11 cellular contexts compared by ENCODE assay signal in the genomic region with DNA sequence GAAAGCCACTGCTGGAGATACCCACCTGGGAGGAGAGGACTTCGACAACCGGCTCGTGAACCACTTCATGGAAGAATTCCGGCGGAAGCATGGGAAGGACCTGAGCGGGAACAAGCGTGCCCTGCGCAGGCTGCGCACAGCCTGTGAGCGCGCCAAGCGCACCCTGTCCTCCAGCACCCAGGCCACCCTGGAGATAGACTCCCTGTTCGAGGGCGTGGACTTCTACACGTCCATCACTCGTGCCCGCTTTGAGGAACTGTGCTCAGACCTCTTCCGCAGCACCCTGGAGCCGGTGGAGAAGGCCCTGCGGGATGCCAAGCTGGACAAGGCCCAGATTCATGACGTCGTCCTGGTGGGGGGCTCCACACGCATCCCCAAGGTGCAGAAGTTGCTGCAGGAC. TPM values are rescaled to one million over a fixed set of nuclear protein-coding genes. Genes with fewer than 3 reads are reported as not detected.
DNase-seq lines count a peak whose midpoint lies in the region; ATAC-seq, FAIRE-seq and TF ChIP-seq lines count a peak whose summit lies in the region.
"Not testable (repeated sequence)": the region's sequence is repeated elsewhere in the genome, so short reads cannot be mapped to it uniquely, and the experiment has no call there.
"Had no signal": no experiment of that assay in that cellular context is flagged by ENCODE, and none has a peak within 500 bp of the region (broad histone marks: within the 10 kb centered on the region; RNA-seq: fewer than 3 reads in every experiment).

No MANE protein-coding gene starts in this region.

- not testable (repeated sequence) for H3K9me1 ChIP-seq in endothelial cell of umbilical vein (replicated peaks; ENCODE audit: control insufficient read depth, extremely low read depth, insufficient read depth, low read length)

- ATAC-seq in natural killer cell treated with Interleukin-12 subunit alpha and Interleukin-12 subunit beta and Interleukin-15 and Interleukin-18, amount 100 ng/mL, for 72 hours; stimulated activated memory B cell treated with anti-CD40 and anti-IgM and Interleukin-4, amounts not matched to agents 10 μg/mL and 1 μg/mL and 100 μg/mL, for 72 hours: not testable (repeated sequence)

- CTCF ChIA-PET in endothelial cell of umbilical vein (lab: Charles Lee) = not testable (repeated sequence)

- not testable (repeated sequence) for TF ChIP-seq POLR2A in endothelial cell of umbilical vein (IDR thresholded peaks at IDR 0.05; ENCODE audit: low read depth, low read length)

- not testable (repeated sequence) for H3K79me2 ChIP-seq in ACC112 (ENCODE audit: control insufficient read depth, insufficient read depth, low read length, unreplicated experiment); endothelial cell of umbilical vein (ENCODE audit: control insufficient read depth, insufficient read depth, low read length)

- not testable (repeated sequence) for H3K36me3 ChIP-seq in ACC112 (ENCODE audit: insufficient read depth, low read length); H7 (replicated peaks; ENCODE audit: control insufficient read depth, insufficient read depth, low read length); endothelial cell of umbilical vein (ENCODE audit: control insufficient read depth in 2 of 2, extremely low read depth in 1 of 2, insufficient read depth in 2 of 2, low read length in 2 of 2); iPS-18a (ENCODE audit: control insufficient read depth, low read depth, low read length)

- not testable (repeated sequence) for H3K4me2 ChIP-seq in endothelial cell of umbilical vein (ENCODE audit: insufficient read depth, low read length)

- H3K27me3 ChIP-seq in ACC112 (ENCODE audit: insufficient read depth, low read length); endothelial cell of umbilical vein (ENCODE audit: control insufficient read depth in 2 of 2, insufficient read depth in 2 of 2, low read length in 2 of 2): not testable (repeated sequence)
- H3K27me3 ChIP-seq in H7 (ENCODE audit: control insufficient read depth, insufficient read depth, low read length) (peaks cover 44% of the 10 kb centered on the region), iPS-18a (ENCODE audit: control insufficient read depth, insufficient read depth, low read length) (peaks cover 30% of the 10 kb centered on the region)

- not testable (repeated sequence) for H3K27ac Mint-ChIP-seq in T-helper 2 cell treated with Interferon-gamma antibody and Interleukin-4, amounts not matched to agents 5 μg/mL and 100 μg/mL, for 36 hours; activated naive CD8-positive, alpha-beta T cell; natural killer cell treated with Interleukin-12 subunit alpha and Interleukin-12 subunit beta and Interleukin-15 and Interleukin-18, amount 100 ng/mL, for 72 hours; stimulated activated memory B cell treated with anti-CD40 and anti-IgM and Interleukin-4, amounts not matched to agents 10 μg/mL and 1 μg/mL and 100 μg/mL, for 72 hours

- not testable (repeated sequence) for H3K9ac ChIP-seq in endothelial cell of umbilical vein (replicated peaks; ENCODE audit: extremely low read depth, insufficient read depth, low read length); iPS-18a (ENCODE audit: low read length)

- intact Hi-C loops in endothelial cell of umbilical vein (cut with micrococcal nuclease) = not testable (repeated sequence)

- peaks cover 51% of the 10 kb centered on the region for H3K27me3 Mint-ChIP-seq in T-helper 2 cell treated with Interferon-gamma antibody and Interleukin-4, amounts not matched to agents 5 μg/mL and 100 μg/mL, for 36 hours (ENCODE audit: low read depth)
- not testable (repeated sequence) for H3K27me3 Mint-ChIP-seq in activated naive CD8-positive, alpha-beta T cell; natural killer cell treated with Interleukin-12 subunit alpha and Interleukin-12 subunit beta and Interleukin-15 and Interleukin-18, amount 100 ng/mL, for 72 hours; stimulated activated memory B cell treated with anti-CD40 and anti-IgM and Interleukin-4, amounts not matched to agents 10 μg/mL and 1 μg/mL and 100 μg/mL, for 72 hours

- DNase-seq in H7; T-helper 2 cell treated with Interferon-gamma antibody and Interleukin-4, amounts not matched to agents 5 μg/mL and 100 μg/mL, for 36 hours (ENCODE audit: low spot score); endothelial cell of umbilical vein (ENCODE audit: low read depth, low spot score); natural killer cell treated with Interleukin-12 subunit alpha and Interleukin-12 subunit beta and Interleukin-15 and Interleukin-18, amount 100 ng/mL, for 72 hours (ENCODE audit: low spot score): not testable (repeated sequence)

- H3K36me3 Mint-ChIP-seq in T-helper 2 cell treated with Interferon-gamma antibody and Interleukin-4, amounts not matched to agents 5 μg/mL and 100 μg/mL, for 36 hours (ENCODE audit: low read depth); activated naive CD8-positive, alpha-beta T cell; natural killer cell treated with Interleukin-12 subunit alpha and Interleukin-12 subunit beta and Interleukin-15 and Interleukin-18, amount 100 ng/mL, for 72 hours; stimulated activated memory B cell treated with anti-CD40 and anti-IgM and Interleukin-4, amounts not matched to agents 10 μg/mL and 1 μg/mL and 100 μg/mL, for 72 hours: not testable (repeated sequence)

- H3K9me3 ChIP-seq in endothelial cell of umbilical vein (replicated peaks; ENCODE audit: control insufficient read depth, insufficient read depth, low read length); iPS-18a (ENCODE audit: control insufficient read depth, low read depth, low read length): not testable (repeated sequence)

- POLR2A ChIA-PET in endothelial cell of umbilical vein (lab: Charles Lee) = not testable (repeated sequence)

- H3K4me3 Mint-ChIP-seq in T-helper 2 cell treated with Interferon-gamma antibody and Interleukin-4, amounts not matched to agents 5 μg/mL and 100 μg/mL, for 36 hours = peak overlapping the region; percentile 77
- peak overlapping the region; percentile 83 for H3K4me3 Mint-ChIP-seq in activated naive CD8-positive, alpha-beta T cell
- H3K4me3 Mint-ChIP-seq in natural killer cell treated with Interleukin-12 subunit alpha and Interleukin-12 subunit beta and Interleukin-15 and Interleukin-18, amount 100 ng/mL, for 72 hours = peak overlapping the region; percentile 68
- H3K4me3 Mint-ChIP-seq in stimulated activated memory B cell treated with anti-CD40 and anti-IgM and Interleukin-4, amounts not matched to agents 10 μg/mL and 1 μg/mL and 100 μg/mL, for 72 hours = peak overlapping the region; percentile 75

- FAIRE-seq in endothelial cell of umbilical vein (lab: Jason Lieb, UNC) = not testable (repeated sequence)

- not testable (repeated sequence) for H2AFZ ChIP-seq in ACC112 (ENCODE audit: low read length, unreplicated experiment)
- H2AFZ ChIP-seq in endothelial cell of umbilical vein (ENCODE audit: low read depth, low read length) = peak overlapping the region; percentile 87

- H3K4me1 Mint-ChIP-seq in T-helper 2 cell treated with Interferon-gamma antibody and Interleukin-4, amounts not matched to agents 5 μg/mL and 100 μg/mL, for 36 hours (ENCODE audit: low read depth) = peaks cover 19% of the 10 kb centered on the region
- peaks cover 31% of the 10 kb centered on the region for H3K4me1 Mint-ChIP-seq in activated naive CD8-positive, alpha-beta T cell (ENCODE audit: low read depth)
- peaks cover 20 to 23% of the 10 kb centered on the region in 2 donors for H3K4me1 Mint-ChIP-seq in natural killer cell treated with Interleukin-12 subunit alpha and Interleukin-12 subunit beta and Interleukin-15 and Interleukin-18, amount 100 ng/mL, for 72 hours (ENCODE audit: low read depth in 2 of 2)
- H3K4me1 Mint-ChIP-seq in stimulated activated memory B cell treated with anti-CD40 and anti-IgM and Interleukin-4, amounts not matched to agents 10 μg/mL and 1 μg/mL and 100 μg/mL, for 72 hours = not testable (repeated sequence)

- H3K4me1 ChIP-seq in ACC112 (ENCODE audit: control insufficient read depth, insufficient read depth, low read length, unreplicated experiment); endothelial cell of umbilical vein (ENCODE audit: control insufficient read depth, extremely low read depth, insufficient read depth, low read length); iPS-18a (ENCODE audit: control insufficient read depth, low read depth, low read length): not testable (repeated sequence)

- not testable (repeated sequence) for H3K9me3 Mint-ChIP-seq in T-helper 2 cell treated with Interferon-gamma antibody and Interleukin-4, amounts not matched to agents 5 μg/mL and 100 μg/mL, for 36 hours; activated naive CD8-positive, alpha-beta T cell (ENCODE audit: low read depth); natural killer cell treated with Interleukin-12 subunit alpha and Interleukin-12 subunit beta and Interleukin-15 and Interleukin-18, amount 100 ng/mL, for 72 hours; stimulated activated memory B cell treated with anti-CD40 and anti-IgM and Interleukin-4, amounts not matched to agents 10 μg/mL and 1 μg/mL and 100 μg/mL, for 72 hours

- TF ChIP-seq CTCF in endothelial cell of umbilical vein (IDR thresholded peaks at IDR 0.05; ENCODE audit: extremely low read depth in 1 of 2, insufficient read depth in 1 of 2, low read depth in 1 of 2, low read length in 2 of 2) = not testable (repeated sequence)

- H3K4me3 ChIP-seq in ACC112 (ENCODE audit: low read depth, low read length) = peak overlapping the region; percentile 69
- peak overlapping the region; percentile 48 for H3K4me3 ChIP-seq in H7 (ENCODE audit: insufficient read depth, low read depth, low read length)
- not testable (repeated sequence) for H3K4me3 ChIP-seq in endothelial cell of umbilical vein (replicated peaks in 1 of 3; ENCODE audit: insufficient read depth in 1 of 3, low read depth in 1 of 3, low read length in 3 of 3)
- peak overlapping the region; percentile 86 for H3K4me3 ChIP-seq in iPS-18a (ENCODE audit: low read length)

- H4K20me1 ChIP-seq in endothelial cell of umbilical vein (replicated peaks; ENCODE audit: control insufficient read depth, extremely low read depth, insufficient read depth, low read length) = not testable (repeated sequence)

- dilution Hi-C loops in endothelial cell of umbilical vein (cut with MboI; ENCODE audit: extremely low pct_ligation_motif_present, low sequenced_read_pairs) = not testable (repeated sequence)

- not testable (repeated sequence) for BruUV-seq in endothelial cell of umbilical vein (replicated peaks; lab: Mats Ljungman, UMichigan)

- H3K27ac ChIP-seq in ACC112 (ENCODE audit: low read depth, low read length); endothelial cell of umbilical vein (ENCODE audit: insufficient read depth, low read depth, low read length); iPS-18a (ENCODE audit: low read length): not testable (repeated sequence)

RNA-seq across cellular contexts. Expression of a gene that starts 1.0 kb away (rescaled TPM):
- total RNA-seq in H7 (2014; rRNA removed; shearing (Covaris generic)) = 0.04 TPM in 1 of 2 replicates, not detected in the other
- total RNA-seq in endothelial cell of umbilical vein = 0.13 TPM in 1 of 2 replicates, not detected in the other
- 0.03 and 0.10 TPM in 2 replicates for polyA plus RNA-seq in endothelial cell of umbilical vein
- polyA plus RNA-seq in endothelial cell of umbilical vein (2011; cell fraction: cytosol; rRNA removed) = 0.04 and 0.13 TPM in 2 replicates
- 0.07 and 0.08 TPM in 2 replicates for polyA plus RNA-seq in endothelial cell of umbilical vein (2011; cell fraction: nucleus; rRNA removed)
- 0.07 TPM in 1 of 2 replicates, not detected in the other for polyA plus RNA-seq in endothelial cell of umbilical vein (2012)
- 0.13 and 0.51 TPM in 2 replicates for polyA minus RNA-seq in endothelial cell of umbilical vein
- polyA minus RNA-seq in endothelial cell of umbilical vein (2011; cell fraction: cytosol; rRNA and poly(A)+ RNA removed) = not detected
- polyA minus RNA-seq in endothelial cell of umbilical vein (2011; cell fraction: nucleus; rRNA and poly(A)+ RNA removed) = 0.19 TPM in 1 of 2 replicates, not detected in the other
- total RNA-seq in natural killer cell treated with Interleukin-12 subunit alpha and Interleukin-12 subunit beta and Interleukin-15 and Interleukin-18, amount 100 ng/mL, for 72 hours = 1 to 10 TPM; 3.3 to 5.9 TPM

RNA-seq across cellular contexts. Expression of a gene that starts 20.1 kb away (rescaled TPM):
- total RNA-seq in H7 (2014; rRNA removed; shearing (Covaris generic)) = not detected in 2 replicates
- not detected in 2 replicates for total RNA-seq in endothelial cell of umbilical vein
- polyA plus RNA-seq in endothelial cell of umbilical vein = not detected in 2 replicates
- not detected in 2 replicates for polyA plus RNA-seq in endothelial cell of umbilical vein (2011; cell fraction: cytosol; rRNA removed)
- polyA plus RNA-seq in endothelial cell of umbilical vein (2011; cell fraction: nucleus; rRNA removed) = not detected in 2 replicates
- polyA plus RNA-seq in endothelial cell of umbilical vein (2012) = 0.20 and 0.24 TPM in 2 replicates
- 2.8 and 3.0 TPM in 2 replicates for polyA minus RNA-seq in endothelial cell of umbilical vein
- not detected for polyA minus RNA-seq in endothelial cell of umbilical vein (2011; cell fraction: cytosol; rRNA and poly(A)+ RNA removed)
- polyA minus RNA-seq in endothelial cell of umbilical vein (2011; cell fraction: nucleus; rRNA and poly(A)+ RNA removed) = not detected in 2 replicates
- total RNA-seq in natural killer cell treated with Interleukin-12 subunit alpha and Interleukin-12 subunit beta and Interleukin-15 and Interleukin-18, amount 100 ng/mL, for 72 hours = 1 to 10 TPM in 1 of 2 donors, under 1 TPM in 1; 0.86 to 1.5 TPM
- total RNA-seq: Caco-2 had no signal

RNA-seq across cellular contexts. Expression of a gene that starts 24.3 kb away (rescaled TPM):
- total RNA-seq in H7 (2014; rRNA removed; shearing (Covaris generic)) = not detected in 2 replicates
- not detected in 2 replicates for total RNA-seq in endothelial cell of umbilical vein
- not detected in 2 replicates for polyA plus RNA-seq in endothelial cell of umbilical vein
- polyA plus RNA-seq in endothelial cell of umbilical vein (2011; cell fraction: cytosol; rRNA removed) = not detected in 2 replicates
- not detected in 2 replicates for polyA plus RNA-seq in endothelial cell of umbilical vein (2011; cell fraction: nucleus; rRNA removed)
- not detected in 2 replicates for polyA plus RNA-seq in endothelial cell of umbilical vein (2012)
- polyA minus RNA-seq in endothelial cell of umbilical vein = not detected in 2 replicates
- not detected for polyA minus RNA-seq in endothelial cell of umbilical vein (2011; cell fraction: cytosol; rRNA and poly(A)+ RNA removed)
- not detected in 2 replicates for polyA minus RNA-seq in endothelial cell of umbilical vein (2011; cell fraction: nucleus; rRNA and poly(A)+ RNA removed)
- total RNA-seq in natural killer cell treated with Interleukin-12 subunit alpha and Interleukin-12 subunit beta and Interleukin-15 and Interleukin-18, amount 100 ng/mL, for 72 hours = 100 to 1,000 TPM in 1 of 2 donors, 10 to 100 TPM in 1; 34.5 to 150 TPM
- total RNA-seq: A172, Caco-2, G401 had no signal

Comparison
In these comparisons a context has a peak if more than half of its experiments do, and no peak if none do; other contexts are left out.
1. RNA of a gene that starts 24.3 kb away (total RNA-seq): 34.5 to 150 TPM in natural killer cell treated with Interleukin-12 subunit alpha and Interleukin-12 subunit beta and Interleukin-15 and Interleukin-18, amount 100 ng/mL, for 72 hours; not detected in H7 and not detected in endothelial cell of umbilical vein; every median in the first group is over 10 times any median in the second.
2. Peak in every context shown above with its lines, with median percentiles within 50 percentile points of each other: H3K4me3 Mint-ChIP-seq.